In genomic region chr1:40380817-40381216, GRCh38 we compare ENCODE assay signal across 1 cellular context.
TF ChIP-seq lines count a peak whose summit lies in the region.

No MANE protein-coding gene starts in this region.

TF ChIP-seq in GM12878, 131 proteins besides CTCF, POLR2A, EP300 and RAD21:
- TF ChIP-seq RB1 (IDR thresholded peaks at IDR 0.05; ENCODE audit: borderline replicate concordance) (no peak), MXI1 (IDR thresholded peaks at IDR 0.05; ENCODE audit: low read depth, low read length) (no peak), LARP7 (IDR thresholded peaks at IDR 0.05) (no peak), MAX (IDR thresholded peaks at IDR 0.05; ENCODE audit: low read depth, low read length) (no peak), SMARCA5 (IDR thresholded peaks at IDR 0.05) (no peak), HDGF (IDR thresholded peaks at IDR 0.05) (no peak), MYC (IDR thresholded peaks at IDR 0.05; ENCODE audit: insufficient read depth, insufficient read length, insufficient replicate concordance, low read length, severe bottlenecking) (no peak), ZNF274 (IDR thresholded peaks at IDR 0.05; ENCODE audit: insufficient read depth, insufficient read length) (no peak), SIN3A (IDR thresholded peaks at IDR 0.05; ENCODE audit: low read depth, low read length) (no peak), TCF3 (IDR thresholded peaks at IDR 0.05; ENCODE audit: borderline replicate concordance, insufficient read depth, low read depth, low read length) (no peak), BMI1 (IDR thresholded peaks at IDR 0.05; ENCODE audit: borderline replicate concordance) (no peak), FOXK2 (IDR thresholded peaks at IDR 0.05) (no peak), CUX1 (IDR thresholded peaks at IDR 0.05; ENCODE audit: insufficient replicate concordance, low read depth, low read length) (no peak), SIX5 (IDR thresholded peaks at IDR 0.05; ENCODE audit: low read depth, low read length, severe bottlenecking) (no peak), SMC3 (IDR thresholded peaks at IDR 0.05; ENCODE audit: borderline replicate concordance, low read length) (no peak), NR2F1 (conservative IDR thresholded peaks at IDR 0.05) (no peak), NR2C1 (IDR thresholded peaks at IDR 0.05) (no peak), ETV6 (conservative IDR thresholded peaks at IDR 0.05 in 1 of 2, IDR thresholded peaks at IDR 0.05 in 1 of 2; ENCODE audit: borderline replicate concordance in 1 of 2, low read depth in 1 of 2) (no peak), TARDBP (IDR thresholded peaks at IDR 0.05; ENCODE audit: borderline replicate concordance) (no peak)
